In genomic region chr7:26419198-26419597, GRCh38 we compare ENCODE assay signal across 1 cellular context.
TF ChIP-seq lines count a peak whose summit lies in the region.

No MANE protein-coding gene starts in this region.

TF ChIP-seq in K562, 482 proteins besides CTCF, POLR2A, EP300 and RAD21 (continued from another document):
- TF ChIP-seq USF2 (CRISPR knock-in tag; IDR thresholded peaks at IDR 0.05): peak; percentile 49
- TF ChIP-seq ZMIZ1 (IDR thresholded peaks at IDR 0.05; ENCODE audit: low read depth in 2 of 2, low read length in 2 of 2): no peak
- TF ChIP-seq GTF3C2 (IDR thresholded peaks at IDR 0.05; ENCODE audit: borderline replicate concordance, extremely low read depth, insufficient read length): no peak
- TF ChIP-seq PML (IDR thresholded peaks at IDR 0.05; ENCODE audit: low read length): no peak
- TF ChIP-seq SMAD4 (CRISPR knock-in tag; conservative IDR thresholded peaks at IDR 0.05): 0 out of 2 replicates have a peak, but pooled peaks have one; percentile 23
- TF ChIP-seq NBN (IDR thresholded peaks at IDR 0.05; ENCODE audit: low read depth): no peak
- peak; percentile 58; the same call in 1 of the 2 replicates for TF ChIP-seq RAD51 (IDR thresholded peaks at IDR 0.05; ENCODE audit: borderline replicate concordance, low read depth)
- no peak for TF ChIP-seq USF1 (CRISPR knock-in tag; IDR thresholded peaks at IDR 0.05)
- TF ChIP-seq ERF (CRISPR knock-in tag; IDR thresholded peaks at IDR 0.05): no peak
- TF ChIP-seq PBX2 (CRISPR knock-in tag; IDR thresholded peaks at IDR 0.05; ENCODE audit: low read depth): no peak
- 0 out of 2 replicates have a peak, but pooled peaks have one; percentile 22 for TF ChIP-seq PBX2 (tag; conservative IDR thresholded peaks at IDR 0.05; ENCODE audit: low read depth)
- 0 out of 4 replicates have a peak, but pooled peaks of 1 of the 2 experiments have one; percentile 8 for TF ChIP-seq RCOR1 (IDR thresholded peaks at IDR 0.05; ENCODE audit: borderline replicate concordance in 1 of 2, low read depth in 2 of 2, low read length in 2 of 2)
- TF ChIP-seq ZNF445 (CRISPR knock-in tag; IDR thresholded peaks at IDR 0.05; ENCODE audit: low read depth): no peak
- peak; percentile 52 for TF ChIP-seq MEIS2 (IDR thresholded peaks at IDR 0.05; ENCODE audit: partially characterized antibody)
